In the genomic region with DNA sequence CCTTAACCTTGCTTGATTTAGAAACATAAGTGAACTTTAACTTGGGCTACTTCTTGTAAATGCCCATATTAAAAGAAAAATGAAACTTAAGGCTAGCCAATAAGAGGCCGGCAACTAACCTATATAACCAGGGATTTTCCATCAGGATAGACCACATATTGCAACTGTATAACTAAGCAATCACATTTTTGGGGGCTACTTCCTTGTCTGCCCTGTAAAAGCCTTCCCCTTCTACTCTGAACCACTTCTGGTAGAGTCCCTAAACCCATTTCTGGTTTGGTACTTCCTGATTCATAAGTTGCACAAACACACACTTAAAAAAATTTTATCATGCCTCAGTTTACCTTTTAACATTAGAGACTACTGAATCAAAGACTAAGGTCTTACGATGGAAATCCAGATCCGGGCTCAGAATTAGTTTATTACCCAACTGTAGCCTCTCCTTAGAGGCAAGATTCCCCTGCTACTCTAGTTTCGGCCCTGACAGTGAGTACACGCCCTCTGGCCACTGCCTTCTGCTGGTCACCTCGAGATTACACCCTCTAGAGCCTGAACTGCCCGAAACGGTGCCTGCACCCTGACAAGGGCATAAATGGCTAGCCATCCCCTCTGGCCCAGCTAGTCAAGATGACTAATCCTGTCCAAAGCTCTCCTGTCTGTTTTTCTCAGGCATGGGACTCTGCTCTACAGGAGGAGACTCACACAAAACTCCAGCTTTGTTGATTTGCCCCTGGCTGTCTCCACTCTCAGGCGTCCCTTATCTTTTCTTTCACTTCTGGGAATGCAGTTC, we compare ENCODE assay signal across 24 cellular contexts.
DNase-seq lines count a peak whose midpoint lies in the region; ATAC-seq, FAIRE-seq and TF ChIP-seq lines count a peak whose summit lies in the region.
"Had no signal": no experiment of that assay in that cellular context is flagged by ENCODE, and none has a peak within 500 bp of the region (broad histone marks: within the 10 kb centered on the region; RNA-seq: fewer than 3 reads in every experiment).

No MANE protein-coding gene starts in this region.

- no peaks in the 10 kb centered on the region for H3K36me3 Mint-ChIP-seq in neural progenitor cell
- peaks cover 0 to 2% (median 0%) of the 10 kb centered on the region in 3 donors for H3K36me3 Mint-ChIP-seq in CD8-positive, alpha-beta memory T cell
- H3K36me3 Mint-ChIP-seq: immature natural killer cell, T-cell had no signal

- H3F3A ChIP-seq in Loucy (ENCODE audit: low read depth) (no peaks in the 10 kb centered on the region; the same call in 1 of the 2 replicates), neural progenitor cell (ENCODE audit: low read depth) (no peaks in the 10 kb centered on the region)

- TF ChIP-seq RAD21 in GM12878 (IDR thresholded peaks at IDR 0.05; ENCODE audit: insufficient read depth, low read depth, low read length) = peak; percentile 15; the same call in 1 of the 2 replicates

- H2AFZ ChIP-seq in Loucy (ENCODE audit: low read length) (no peak overlapping the region), GM12878 (ENCODE audit: control insufficient read depth, low read depth, low read length) (peak overlapping the region; percentile 29; the same call in 1 of the 2 replicates), neural progenitor cell (replicated peaks) (no peak overlapping the region)

- FAIRE-seq in GM12878 (lab: Jason Lieb, UNC) = no peak

- H3K79me2 ChIP-seq in Loucy (ENCODE audit: insufficient read depth, low read length) = no peaks in the 10 kb centered on the region
- H3K79me2 ChIP-seq in GM12878 (ENCODE audit: control insufficient read depth, insufficient read depth, low read length) = no peaks in the 10 kb centered on the region
- H3K79me2 ChIP-seq in neural progenitor cell (ENCODE audit: low read depth) = no peaks in the 10 kb centered on the region

- ATAC-seq in GM12878 (peak; percentile 57), HG03354 (IDR thresholded peaks at IDR 0.05; ENCODE audit: poor library complexity, severe bottlenecking, unreplicated experiment) (no peak)
- ATAC-seq: activated naive CD4-positive, alpha-beta T cell treated with anti-CD3 and anti-CD28 coated beads, Interleukin-2, amount 50 U/mL, for 72 hours; T-cell had no signal

- no peaks in the 10 kb centered on the region for H3K27me3 Mint-ChIP-seq in neural progenitor cell (ENCODE audit: insufficient read depth, low read depth)
- no peaks in the 10 kb centered on the region for H3K27me3 Mint-ChIP-seq in CD8-positive, alpha-beta memory T cell
- H3K27me3 Mint-ChIP-seq: T-cell had no signal

- no peaks in the 10 kb centered on the region for H3K36me3 ChIP-seq in Loucy (ENCODE audit: insufficient read depth, low read length)
- H3K36me3 ChIP-seq in GM12878 (ENCODE audit: control insufficient read depth in 2 of 2, insufficient read depth in 2 of 2, low read length in 1 of 2) = no peaks in the 10 kb centered on the region
- H3K36me3 ChIP-seq in neural progenitor cell = no peaks in the 10 kb centered on the region
- no peaks in the 10 kb centered on the region for H3K36me3 ChIP-seq in CD8-positive, alpha-beta memory T cell (ENCODE audit: insufficient read depth, low read length)
- H3K36me3 ChIP-seq: BLaER1, neutrophil, sigmoid colon, tibial nerve had no signal

- H3K27ac Mint-ChIP-seq in neural progenitor cell = no peak overlapping the region
- no peak overlapping the region for H3K27ac Mint-ChIP-seq in CD8-positive, alpha-beta memory T cell
- H3K27ac Mint-ChIP-seq: activated naive CD4-positive, alpha-beta T cell treated with anti-CD3 and anti-CD28 coated beads, Interleukin-2, amount 50 U/mL, for 72 hours; immature natural killer cell; T-cell had no signal

- RAD21 ChIA-PET in GM12878 (lab: Charles Lee; ENCODE audit: unreplicated experiment) = interaction anchor here (0.6 kb wide), 1 partner anchor 96 kb away, joined by 3 read pairs; no protein-coding TSS in a partner anchor

- H3K4me3 Mint-ChIP-seq in neural progenitor cell = no peak overlapping the region
- no peak overlapping the region for H3K4me3 Mint-ChIP-seq in CD8-positive, alpha-beta memory T cell
- H3K4me3 Mint-ChIP-seq: immature natural killer cell, T-cell had no signal

- CTCF ChIA-PET in GM12878 (lab: Yijun Ruan, JAX) = interaction anchor here (0.5 kb wide), 1 partner anchor 92 kb away, joined by 3 read pairs; no protein-coding TSS in a partner anchor
- CTCF ChIA-PET in CD8-positive, alpha-beta memory T cell (lab: Charles Lee) = no interaction called here

- TF ChIP-seq CTCF in Loucy (conservative IDR thresholded peaks at IDR 0.05; ENCODE audit: low read length) (peak; percentile 36; the same call in 1 of the 2 replicates), GM12878 (IDR thresholded peaks at IDR 0.05 in 2 of 3, conservative IDR thresholded peaks at IDR 0.05 in 1 of 3; ENCODE audit: control insufficient read depth in 2 of 3, extremely low read depth in 1 of 3, insufficient read depth in 1 of 3, low read depth in 3 of 3, low read length in 3 of 3) (no peak), neural progenitor cell (IDR thresholded peaks at IDR 0.05) (peak; percentile 37)

- intact Hi-C loops in GM12878 (cut with micrococcal nuclease; ENCODE audit: unreplicated experiment) = no loop called here

- H3K27me3 ChIP-seq in Loucy (ENCODE audit: insufficient read depth, low read length, poor library complexity, severe bottlenecking) (no peaks in the 10 kb centered on the region), GM12878 (replicated peaks in 1 of 2; ENCODE audit: control insufficient read depth in 2 of 2, insufficient read depth in 2 of 2, low read length in 1 of 2) (no peaks in the 10 kb centered on the region), neural progenitor cell (no peaks in the 10 kb centered on the region)
- no peaks in the 10 kb centered on the region for H3K27me3 ChIP-seq in CD8-positive, alpha-beta memory T cell (ENCODE audit: insufficient read depth, low read length, poor library complexity, severe bottlenecking)
- H3K27me3 ChIP-seq: BLaER1, neutrophil, sigmoid colon, tibial nerve had no signal

- H3K4me1 Mint-ChIP-seq in neural progenitor cell = no peaks in the 10 kb centered on the region
- H3K4me1 Mint-ChIP-seq in CD8-positive, alpha-beta memory T cell = no peaks in the 10 kb centered on the region

- no peaks in the 10 kb centered on the region for H3K9me3 ChIP-seq in Loucy (ENCODE audit: insufficient read depth, low read depth, low read length)
- no peaks in the 10 kb centered on the region; the same call in 2 of the 3 replicates for H3K9me3 ChIP-seq in GM12878 (replicated peaks; ENCODE audit: control insufficient read depth, insufficient read depth, low read length)
- H3K9me3 ChIP-seq in neural progenitor cell (ENCODE audit: low read depth) = no peaks in the 10 kb centered on the region
- H3K9me3 ChIP-seq in CD8-positive, alpha-beta memory T cell (ENCODE audit: low read length) = no peaks in the 10 kb centered on the region
- H3K9me3 ChIP-seq: neutrophil, sigmoid colon had no signal

- H3K4me2 ChIP-seq in Loucy (ENCODE audit: low read depth, low read length, poor library complexity, severe bottlenecking) = no peak overlapping the region
- no peak overlapping the region for H3K4me2 ChIP-seq in GM12878 (ENCODE audit: control insufficient read depth, insufficient read depth)
- no peak overlapping the region for H3K4me2 ChIP-seq in neural progenitor cell
- H3K4me2 ChIP-seq: BLaER1 had no signal

- H4K20me1 ChIP-seq in Loucy (ENCODE audit: insufficient read depth, low read length, poor library complexity, severe bottlenecking) = no peaks in the 10 kb centered on the region
- H4K20me1 ChIP-seq in GM12878 (ENCODE audit: control insufficient read depth, insufficient read depth) = no peaks in the 10 kb centered on the region
- no peaks in the 10 kb centered on the region for H4K20me1 ChIP-seq in neural progenitor cell (ENCODE audit: low read depth)
- H4K20me1 ChIP-seq: BLaER1 had no signal

- SMC1A ChIA-PET in GM12878 (lab: Charles Lee; ENCODE audit: uncharacterized antibody, unreplicated experiment) = interaction anchor here (0.8 kb wide), 1 partner anchor 146 kb away, joined by 3 read pairs; no protein-coding TSS in a partner anchor

- DNase-seq in EL (peak; percentile 12), GM12878 (ENCODE audit: low read depth, low spot score) (no peak), neural progenitor cell (ENCODE audit: low spot score) (peak; percentile 23), ecto neural progenitor cell (ENCODE audit: low spot score) (no peak), hippocampal formation (lab: John Stamatoyannopoulos, UW) (no peak)
- no peak for DNase-seq in CD8-positive, alpha-beta memory T cell
- DNase-seq: activated CD4-positive, CD25-positive, alpha-beta regulatory T cell treated with anti-CD3 and anti-CD28 coated beads, Interleukin-2, amount 50 U/mL, for 72 hours; activated CD8-positive, alpha-beta memory T cell treated with anti-CD3 and anti-CD28 coated beads, Interleukin-2, amount 50 U/mL, for 48 hours; central memory CD4-positive, alpha-beta T cell; DMS79; foreskin melanocyte; immature natural killer cell; Karpas-422; NCI-H1694 treated with DMSO at 0.1 percent for 48 hours; NCI-H526; sigmoid colon; stimulated activated CD4-positive, alpha-beta T cell treated with anti-CD3 and anti-CD28 coated beads, Interleukin-4, amount 100 ng/mL, for 1 hour; T-cell had no signal

- no peak overlapping the region for H3K4me3 ChIP-seq in Loucy (ENCODE audit: low read length, poor library complexity, severe bottlenecking)
- H3K4me3 ChIP-seq in GM12878 = no peak overlapping the region
- no peak overlapping the region for H3K4me3 ChIP-seq in neural progenitor cell
- H3K4me3 ChIP-seq in CD8-positive, alpha-beta memory T cell (ENCODE audit: low read length) = no peak overlapping the region
- H3K4me3 ChIP-seq: BLaER1, sigmoid colon, tibial nerve had no signal

- H3K9me2 ChIP-seq in Loucy (replicated peaks; ENCODE audit: low read depth, low read length) = no peaks in the 10 kb centered on the region

- WGBS in GM12878 (ENCODE audit: insufficient coverage, insufficient replicate concordance, low lambda C conversion rate, missing lambda C conversion rate) = 81% methylated on average over 9 of the region's 9 CpGs

- no peak overlapping the region for H3K9ac ChIP-seq in Loucy (ENCODE audit: low read depth, low read length, poor library complexity, severe bottlenecking)
- no peak overlapping the region for H3K9ac ChIP-seq in GM12878 (ENCODE audit: control insufficient read depth, insufficient read depth, low read length)
- no peak overlapping the region for H3K9ac ChIP-seq in neural progenitor cell
- H3K9ac ChIP-seq: BLaER1 had no signal

- no TSS peak for BruUV-seq in GM12878 (replicated peaks; lab: Mats Ljungman, UMichigan)

- no peak for TF ChIP-seq EP300 in GM12878 (IDR thresholded peaks at IDR 0.05; ENCODE audit: borderline replicate concordance in 1 of 2, control insufficient read depth in 1 of 2, low read depth in 2 of 2, low read length in 2 of 2)

- H3K9me3 Mint-ChIP-seq in neural progenitor cell = peaks cover 3% of the 10 kb centered on the region
- peaks cover 0 to 8% (median 5%) of the 10 kb centered on the region in 5 donors for H3K9me3 Mint-ChIP-seq in CD8-positive, alpha-beta memory T cell

- H3K4me1 ChIP-seq in Loucy (ENCODE audit: insufficient read depth, low read length, poor library complexity, severe bottlenecking) = no peaks in the 10 kb centered on the region
- peaks cover 3% of the 10 kb centered on the region; the same call in 1 of the 2 replicates for H3K4me1 ChIP-seq in GM12878 (ENCODE audit: control insufficient read depth, insufficient read depth, low read length)
- H3K4me1 ChIP-seq in neural progenitor cell = no peaks in the 10 kb centered on the region
- no peaks in the 10 kb centered on the region for H3K4me1 ChIP-seq in CD8-positive, alpha-beta memory T cell (ENCODE audit: insufficient read depth, low read length)
- H3K4me1 ChIP-seq: tibial nerve had no signal

- POLR2A ChIA-PET in GM12878 (lab: Charles Lee) = no interaction called here
- POLR2A ChIA-PET in CD8-positive, alpha-beta memory T cell (lab: Charles Lee) = no interaction called here

- H3K27ac ChIP-seq in GM12878 (ENCODE audit: control insufficient read depth, insufficient read depth) (no peak overlapping the region), neural progenitor cell (no peak overlapping the region)
- no peak overlapping the region for H3K27ac ChIP-seq in CD8-positive, alpha-beta memory T cell (ENCODE audit: low read depth, low read length)
- H3K27ac ChIP-seq: BLaER1, neutrophil, tibial nerve had no signal

- in situ Hi-C loops in GM12878 (cut with MboI) = no loop called here

- no peak for TF ChIP-seq POLR2A in GM12878 (IDR thresholded peaks at IDR 0.05; ENCODE audit: low read depth, low read length)

Comparison
In these comparisons a context has a peak if more than half of its experiments do, and no peak if none do; other contexts are left out.
1. DNase-seq: peak in EL (single experiment) and neural progenitor cell (single experiment); none in GM12878 (single experiment), ecto neural progenitor cell (single experiment), CD8-positive, alpha-beta memory T cell (0 of 5) and hippocampal formation (0 of 2).
2. CTCF ChIP-seq: peak in Loucy (single experiment) and neural progenitor cell (single experiment); none in GM12878 (0 of 3).